In genomic region chr3:14343338-14344112, GRCh38 we compare ENCODE assay signal across 30 cellular contexts. TPM values are rescaled to one million over a fixed set of nuclear protein-coding genes. Genes with fewer than 3 reads are reported as not detected.
DNase-seq lines count a peak whose midpoint lies in the region; ATAC-seq, FAIRE-seq and TF ChIP-seq lines count a peak whose summit lies in the region.
"Had no signal": no experiment of that assay in that cellular context is flagged by ENCODE, and none has a peak within 500 bp of the region (broad histone marks: within the 10 kb centered on the region; RNA-seq: fewer than 3 reads in every experiment).

No MANE protein-coding gene starts in this region.

- no peak overlapping the region for H3K18ac ChIP-seq in mesendoderm (ENCODE audit: low read length)

- 23% methylated on average over 20 of the region's 21 CpGs for WGBS in HepG2 (ENCODE audit: low lambda C conversion rate)
- 93% methylated on average over 12 of the region's 21 CpGs for WGBS in right lobe of liver (ENCODE audit: insufficient coverage, low coverage, low lambda C conversion rate, missing lambda C conversion rate)
- WGBS in mesendoderm (ENCODE audit: extremely low coverage, insufficient coverage, low lambda C conversion rate), result no CpG with 5 or more reads among the region's 21 CpGs
- 64% methylated on average over 21 of the region's 21 CpGs for WGBS in smooth muscle cell (ENCODE audit: low lambda C conversion rate)
- WGBS in psoas muscle, 3 donors, result 87 to 95% (median 94%) methylated on average over 21 of the region's 21 CpGs

- H2BK120ac ChIP-seq in mesendoderm (ENCODE audit: low read depth, low read length), result no peak overlapping the region

- H2AFZ ChIP-seq in HepG2 (ENCODE audit: low read length), result no peak overlapping the region
- no peak overlapping the region for H2AFZ ChIP-seq in smooth muscle cell (ENCODE audit: low read depth)
- H2AFZ ChIP-seq: parathyroid adenoma had no signal

- H3K9me3 ChIP-seq in HepG2 (ENCODE audit: low read length) (no peaks in the 10 kb centered on the region), right lobe of liver (no peaks in the 10 kb centered on the region), smooth muscle cell (replicated peaks; ENCODE audit: low read depth) (no peaks in the 10 kb centered on the region), psoas muscle (no peaks in the 10 kb centered on the region)
- H3K9me3 ChIP-seq: esophagus squamous epithelium, heart right ventricle, stomach, uterus had no signal

- BruUV-seq in HepG2 (replicated peaks; lab: Mats Ljungman, UMichigan), result no TSS peak

- CTCF ChIA-PET in HepG2 (lab: Yijun Ruan, JAX; ENCODE audit: low intra/inter-chr PET ratio, low total read pairs), result no interaction called here

- H3K4ac ChIP-seq in mesendoderm (ENCODE audit: low read depth, low read length), result no peak overlapping the region

- no peak for TF ChIP-seq POLR2A in HepG2 (IDR thresholded peaks at IDR 0.05; ENCODE audit: insufficient read depth in 1 of 2, low read depth in 2 of 2, low read length in 2 of 2)
- TF ChIP-seq POLR2A in right lobe of liver (IDR thresholded peaks at IDR 0.05), result no peak

- H3K4me3 ChIP-seq in HepG2 (replicated peaks in 1 of 3; ENCODE audit: insufficient read depth in 1 of 3, low read depth in 2 of 3, low read length in 3 of 3) (no peak overlapping the region), right lobe of liver (no peak overlapping the region), mesendoderm (ENCODE audit: low read length) (no peak overlapping the region), smooth muscle cell (no peak overlapping the region), psoas muscle (no peak overlapping the region)
- H3K4me3 ChIP-seq: dorsolateral prefrontal cortex, esophagus squamous epithelium, heart right ventricle, stomach, uterus had no signal

- H3K36me3 ChIP-seq in HepG2 (replicated peaks in 1 of 2; ENCODE audit: control insufficient read depth in 1 of 2, insufficient read depth in 2 of 2, low read length in 2 of 2) (no peaks in the 10 kb centered on the region), right lobe of liver (no peaks in the 10 kb centered on the region), mesendoderm (ENCODE audit: control insufficient read depth, insufficient read depth, low read length) (no peaks in the 10 kb centered on the region), smooth muscle cell (ENCODE audit: low read depth) (no peaks in the 10 kb centered on the region), psoas muscle (ENCODE audit: insufficient read depth in 1 of 2, low read depth in 1 of 2) (no peaks in the 10 kb centered on the region)
- H3K36me3 ChIP-seq: esophagus squamous epithelium, heart right ventricle, stomach, uterus had no signal

- TF ChIP-seq EP300 in HepG2 (IDR thresholded peaks at IDR 0.05; ENCODE audit: low read depth in 2 of 2, low read length in 2 of 2), result no peak
- no peak for TF ChIP-seq EP300 in HepG2 (CRISPR knock-in tag; IDR thresholded peaks at IDR 0.05; ENCODE audit: borderline replicate concordance)

- in situ Hi-C loops in HepG2 (cut with HindIII; ENCODE audit: extremely low pct_ligation_motif_present, low pct_unique_long_range_greater_than_20kb), result no loop called here

- H4K20me1 ChIP-seq in HepG2 (ENCODE audit: insufficient read depth, low read length) (no peaks in the 10 kb centered on the region), smooth muscle cell (ENCODE audit: low read depth) (no peaks in the 10 kb centered on the region)

- no peak for FAIRE-seq in HepG2 (lab: Jason Lieb, UNC)

- POLR2A ChIA-PET in HepG2 (lab: Yijun Ruan, JAX), result no interaction called here

- no peak overlapping the region for H2AK5ac ChIP-seq in mesendoderm (ENCODE audit: low read length)

- no peak overlapping the region for H3K4me2 ChIP-seq in HepG2 (ENCODE audit: low read depth, low read length)
- no peak overlapping the region for H3K4me2 ChIP-seq in mesendoderm (ENCODE audit: low read length)
- peak overlapping the region; percentile 54 for H3K4me2 ChIP-seq in smooth muscle cell

- no peak overlapping the region for H3K9ac ChIP-seq in HepG2 (ENCODE audit: insufficient read depth, low read depth, low read length)
- no peak overlapping the region for H3K9ac ChIP-seq in mesendoderm (ENCODE audit: low read length)
- H3K9ac ChIP-seq in smooth muscle cell (ENCODE audit: low read depth), result no peak overlapping the region
- H3K9ac ChIP-seq: parathyroid adenoma had no signal

- H3F3A ChIP-seq in smooth muscle cell (ENCODE audit: low read depth), result peaks cover 4% of the 10 kb centered on the region

- H3K79me2 ChIP-seq in HepG2 (ENCODE audit: insufficient read depth, low read length) (no peaks in the 10 kb centered on the region), mesendoderm (ENCODE audit: control insufficient read depth, insufficient read depth, low read length) (no peaks in the 10 kb centered on the region), smooth muscle cell (ENCODE audit: low read depth) (no peaks in the 10 kb centered on the region)
- H3K79me2 ChIP-seq: parathyroid adenoma had no signal

- peak; percentile 19; the same call in 2 of the 3 replicates for ATAC-seq in HepG2
- ATAC-seq in right lobe of liver, result no peak
- no peak for ATAC-seq in psoas muscle
- ATAC-seq: activated CD4-positive, CD25-positive, alpha-beta regulatory T cell treated with anti-CD3 and anti-CD28 coated beads, Interleukin-2, amount 50 U/mL, for 24 hours; CD8-positive, alpha-beta T cell; foreskin keratinocyte; heart right ventricle; natural killer cell; right cardiac atrium had no signal

- no peak overlapping the region for H2BK5ac ChIP-seq in mesendoderm (ENCODE audit: low read length)

- no peak for TF ChIP-seq CTCF in HepG2 (CRISPR knock-in tag; IDR thresholded peaks at IDR 0.05)
- no peak for TF ChIP-seq CTCF in right lobe of liver (IDR thresholded peaks at IDR 0.05)
- no peak for TF ChIP-seq CTCF in smooth muscle cell (IDR thresholded peaks at IDR 0.05; ENCODE audit: borderline replicate concordance, insufficient read depth, poor library complexity, severe bottlenecking)
- TF ChIP-seq CTCF in psoas muscle (IDR thresholded peaks at IDR 0.05), result no peak

- peak overlapping the region; percentile 43 for H3K56ac ChIP-seq in mesendoderm (ENCODE audit: low read length)

- H3K27me3 ChIP-seq in HepG2 (ENCODE audit: control insufficient read depth in 1 of 2, insufficient read depth in 2 of 2, low read length in 2 of 2) (peaks cover 3 to 48% of the 10 kb centered on the region in 2 experiments; a peak in 4 of 5 replicates), right lobe of liver (no peaks in the 10 kb centered on the region), mesendoderm (ENCODE audit: insufficient read depth, low read length, poor library complexity) (no peaks in the 10 kb centered on the region), smooth muscle cell (ENCODE audit: low read depth) (no peaks in the 10 kb centered on the region), psoas muscle (ENCODE audit: insufficient read depth in 3 of 3, low read length in 2 of 3) (no peaks in the 10 kb centered on the region)
- H3K27me3 ChIP-seq: stomach, uterus had no signal

- no peaks in the 10 kb centered on the region for H3K79me1 ChIP-seq in mesendoderm (ENCODE audit: low read length)

- no peak overlapping the region for H4K5ac ChIP-seq in mesendoderm (ENCODE audit: low read length)

- intact Hi-C loops in HepG2 (cut with micrococcal nuclease; ENCODE audit: unreplicated experiment), result no loop called here
- intact Hi-C loops in right lobe of liver (cut with DNase I), result no loop called here
- intact Hi-C loops in psoas muscle (cut with DNase I), result no loop called here

- no peak overlapping the region for H3K23ac ChIP-seq in mesendoderm (ENCODE audit: low read length)

- H3K4me1 ChIP-seq in HepG2 (ENCODE audit: insufficient read depth, low read length), result no peaks in the 10 kb centered on the region
- no peaks in the 10 kb centered on the region for H3K4me1 ChIP-seq in right lobe of liver
- H3K4me1 ChIP-seq in mesendoderm (ENCODE audit: control insufficient read depth, low read depth, low read length), result peaks cover 7% of the 10 kb centered on the region
- peaks cover 28% of the 10 kb centered on the region for H3K4me1 ChIP-seq in smooth muscle cell (ENCODE audit: low read depth)
- H3K4me1 ChIP-seq in psoas muscle, result no peaks in the 10 kb centered on the region
- H3K4me1 ChIP-seq: esophagus squamous epithelium, foreskin keratinocyte, uterus had no signal

- no peak overlapping the region for H4K8ac ChIP-seq in mesendoderm (ENCODE audit: low read depth, low read length)

- no peak for TF ChIP-seq RAD21 in HepG2 (CRISPR knock-in tag; IDR thresholded peaks at IDR 0.05)

- DNase-seq in HepG2 (ENCODE audit: low spot score) (no peak), right lobe of liver (no peak), RPMI7951 (ENCODE audit: low read depth) (peak; percentile 33), mesendoderm (no peak), smooth muscle cell (lab: John Stamatoyannopoulos, UW; ENCODE audit: unreplicated experiment) (no peak), NCI-H2196 treated with DMSO at 0.1 percent for 48 hours (lab: John Stamatoyannopoulos, UW; ENCODE audit: unreplicated experiment) (no peak), NCI-H226 (no peak), psoas muscle (no peak)
- DNase-seq: 8988T; activated CD4-positive, alpha-beta memory T cell treated with anti-CD3 and anti-CD28 coated beads, Interleukin-2, amount 10 ng/mL, durations not matched to agents 7 days and 5 days; activated CD8-positive, alpha-beta memory T cell treated with anti-CD3 and anti-CD28 coated beads, Interleukin-2, amount 50 U/mL, for 4 hours; activated naive CD4-positive, alpha-beta T cell treated with anti-CD3 and anti-CD28 coated beads for 36 hours; AML-193; CD8-positive, alpha-beta T cell; dorsolateral prefrontal cortex; esophagus squamous epithelium; foreskin keratinocyte; heart right ventricle; natural killer cell; NCI-H1092 treated with DMSO at 0.1 percent for 48 hours; NCI-H1930; NCI-H524 treated with DMSO at 0.1 percent for 48 hours; right cardiac atrium; Right ventricle myocardium superior; stimulated activated CD4-positive, alpha-beta T cell treated with anti-CD3 and anti-CD28 coated beads, Interleukin-2, amount 100 ng/mL, for 48 hours; stomach; T-helper 2 cell; uterus had no signal

- H2BK15ac ChIP-seq in mesendoderm (replicated peaks; ENCODE audit: low read depth), result no peak overlapping the region

- H3K27ac ChIP-seq in HepG2 (ENCODE audit: extremely low read length, insufficient read depth, low read length), result no peak overlapping the region
- H3K27ac ChIP-seq in right lobe of liver, result no peak overlapping the region
- no peak overlapping the region for H3K27ac ChIP-seq in mesendoderm (ENCODE audit: low read depth, low read length)
- peak overlapping the region; percentile 25 for H3K27ac ChIP-seq in smooth muscle cell (ENCODE audit: low read depth)
- H3K27ac ChIP-seq in psoas muscle, result no peak overlapping the region
- H3K27ac ChIP-seq: dorsolateral prefrontal cortex, esophagus squamous epithelium, foreskin keratinocyte, heart right ventricle, parathyroid adenoma, stomach, uterus had no signal

RNA-seq across cellular contexts. Expression of gene SLC6A6, which starts 58.9 kb away (rescaled TPM):
- 10.7 and 20.7 TPM in 2 replicates for total RNA-seq in HepG2 (2016; rRNA removed; fragmentation: Illumina TruSeq; extraction: Trizol)
- total RNA-seq in HepG2 (2016; cell fraction: cytosol; rRNA removed; fragmentation: Illumina TruSeq; extraction: Trizol; ENCODE audit: low read depth), result 8.8 and 11.0 TPM in 2 replicates
- 8.8 and 20.3 TPM in 2 replicates for total RNA-seq in HepG2 (2016; cell fraction: insoluble cytoplasmic fraction; rRNA removed; fragmentation: Illumina TruSeq; extraction: Trizol)
- total RNA-seq in HepG2 (2016; cell fraction: membrane; rRNA removed; fragmentation: Illumina TruSeq; extraction: Trizol), result 5.1 and 5.2 TPM in 2 replicates
- 25.9 and 32.4 TPM in 2 replicates for total RNA-seq in HepG2 (2016; cell fraction: nucleus; rRNA removed; fragmentation: Illumina TruSeq; extraction: Trizol)
- polyA plus RNA-seq in HepG2 (2011; rRNA removed), result 14.1 and 15.4 TPM in 2 replicates
- 8.6 and 9.7 TPM in 2 replicates for polyA plus RNA-seq in HepG2 (2011; cell fraction: cytosol; rRNA removed)
- polyA plus RNA-seq in HepG2 (2011; cell fraction: nucleus; rRNA removed), result 33.2 and 41.8 TPM in 2 replicates
- 10.9 and 13.7 TPM in 2 replicates for polyA plus RNA-seq in HepG2 (2012)
- 0.76 and 1.2 TPM in 2 replicates for polyA plus RNA-seq in HepG2 (2016; cell fraction: cytosol; fragmentation: Illumina TruSeq; extraction: Trizol; ENCODE audit: low read depth)
- polyA plus RNA-seq in HepG2 (2016; cell fraction: insoluble cytoplasmic fraction; fragmentation: Illumina TruSeq; extraction: Trizol; ENCODE audit: low read depth), result 5.9 and 6.8 TPM in 2 replicates
- 1.5 and 1.7 TPM in 2 replicates for polyA plus RNA-seq in HepG2 (2016; cell fraction: membrane; fragmentation: Illumina TruSeq; extraction: Trizol; ENCODE audit: low read depth)
- 35.4 and 36.8 TPM in 2 replicates for polyA plus RNA-seq in HepG2 (2016; cell fraction: nucleus; fragmentation: Illumina TruSeq; extraction: Trizol; ENCODE audit: insufficient read depth, low read depth)
- polyA minus RNA-seq in HepG2 (2011; rRNA and poly(A)+ RNA removed; ENCODE audit: low replicate concordance), result 52.1 and 83.7 TPM in 2 replicates
- polyA minus RNA-seq in HepG2 (2011; cell fraction: cytosol; rRNA and poly(A)+ RNA removed), result 14.3 and 18.8 TPM in 2 replicates
- 28.2 and 33.0 TPM in 2 replicates for polyA minus RNA-seq in HepG2 (2011; cell fraction: nucleus; rRNA and poly(A)+ RNA removed)
- total RNA-seq in right lobe of liver, result 1 to 10 TPM; 1.5 to 8.2 (median 4.1) TPM
- total RNA-seq in RPMI7951 (2014; rRNA removed; shearing (Covaris generic)), result 58.6 and 59.0 TPM in 2 replicates
- polyA plus RNA-seq in mesendoderm (2013, experiment 1 of 2), result 50.8 TPM
- 51.5 TPM for polyA plus RNA-seq in mesendoderm (2013, experiment 2 of 2)
- 11.7 and 13.9 TPM in 2 replicates for total RNA-seq in smooth muscle cell
- 8.5 and 9.4 TPM in 2 replicates for polyA plus RNA-seq in smooth muscle cell
- 100 to 1,000 TPM in 1 of 4 donors, 10 to 100 TPM in 3; 10.3 to 104 (median 34.7) TPM for total RNA-seq in psoas muscle
- polyA plus RNA-seq in psoas muscle, result 10 to 100 TPM; 12.6 to 76.1 (median 52.8) TPM
